In genomic region chr7:129126314-129126713, GRCh38 we compare ENCODE assay signal across 30 cellular contexts.
"Had no signal": no experiment of that assay in that cellular context is flagged by ENCODE, and none has a peak within 500 bp of the region (broad histone marks: within the 10 kb centered on the region; RNA-seq: fewer than 3 reads in every experiment).

No MANE protein-coding gene starts in this region.

- H3K4me1 ChIP-seq: ascending aorta, breast epithelium had no signal

- H3K36me3 ChIP-seq: ascending aorta, breast epithelium had no signal

- ATAC-seq: activated CD4-positive, alpha-beta T cell treated with anti-CD3 and anti-CD28 coated beads for 36 hours; activated CD4-positive, CD25-positive, alpha-beta regulatory T cell treated with anti-CD3 and anti-CD28 coated beads, Interleukin-2, amount 50 U/mL, for 24 hours; activated CD8-positive, alpha-beta T cell treated with anti-CD3 and anti-CD28 coated beads, Interleukin-2, amount 10 ng/mL, durations not matched to agents 7 days and 5 days had no signal

- H3K27ac Mint-ChIP-seq: activated CD4-positive, alpha-beta T cell treated with anti-CD3 and anti-CD28 coated beads for 36 hours; activated CD4-positive, alpha-beta T cell treated with anti-CD3 and anti-CD28 coated beads, Interleukin-2, amount 10 ng/mL, durations not matched to agents 7 days and 5 days; activated CD8-positive, alpha-beta T cell treated with anti-CD3 and anti-CD28 coated beads, Interleukin-2, amount 10 ng/mL, durations not matched to agents 7 days and 5 days; activated naive CD4-positive, alpha-beta T cell treated with anti-CD3 and anti-CD28 coated beads, Interleukin-2, amount 50 U/mL, for 24 hours; activated naive CD8-positive, alpha-beta T cell treated with anti-CD3 and anti-CD28 coated beads, Interleukin-2, amount 10 ng/mL, durations not matched to agents 7 days and 5 days; activated T-cell treated with anti-CD3 and anti-CD28 coated beads, Interleukin-2, amount 50 U/mL, for 24 hours; activated T-helper 2 cell treated with anti-CD3 and anti-CD28 coated beads, Interferon-gamma antibody, Interleukin-2, Interleukin-4, amounts not matched to agents 10 μg/mL and 5 μg/mL and 100 μg/mL, durations not matched to agents 14 hours and 24 hours and 36 hours had no signal

- H3K9me3 ChIP-seq: ascending aorta had no signal

- H3K4me3 ChIP-seq: ascending aorta, breast epithelium, K562, PC-9 had no signal

- H3K27ac ChIP-seq: ascending aorta, breast epithelium, PC-9 had no signal

- H3K27me3 ChIP-seq: ascending aorta, breast epithelium had no signal

- H3K4me3 Mint-ChIP-seq: activated CD4-positive, alpha-beta T cell treated with anti-CD3 and anti-CD28 coated beads for 36 hours; activated CD4-positive, alpha-beta T cell treated with anti-CD3 and anti-CD28 coated beads, Interleukin-2, amount 10 ng/mL, durations not matched to agents 7 days and 5 days; activated CD8-positive, alpha-beta T cell treated with anti-CD3 and anti-CD28 coated beads, Interleukin-2, amount 10 ng/mL, durations not matched to agents 7 days and 5 days; activated naive CD4-positive, alpha-beta T cell treated with anti-CD3 and anti-CD28 coated beads, Interleukin-2, amount 50 U/mL, for 24 hours; activated naive CD8-positive, alpha-beta T cell treated with anti-CD3 and anti-CD28 coated beads, Interleukin-2, amount 10 ng/mL, durations not matched to agents 7 days and 5 days; activated T-cell treated with anti-CD3 and anti-CD28 coated beads, Interleukin-2, amount 50 U/mL, for 24 hours had no signal

- DNase-seq: activated CD4-positive, alpha-beta T cell treated with anti-CD3 and anti-CD28 coated beads for 36 hours; activated CD4-positive, alpha-beta T cell treated with anti-CD3 and anti-CD28 coated beads, Interleukin-2, amount 10 ng/mL, durations not matched to agents 7 days and 5 days; activated CD4-positive, alpha-beta T cell treated with anti-CD3 and anti-CD28 coated beads, Interleukin-2, amount 50 U/mL, for 48 hours; activated CD8-positive, alpha-beta T cell treated with anti-CD3 and anti-CD28 coated beads, Interleukin-2, amount 10 ng/mL, durations not matched to agents 7 days and 5 days; activated gamma-delta T cell; activated naive CD4-positive, alpha-beta T cell treated with Interleukin-2 at 50 U/mL for 16 hours; activated naive CD8-positive, alpha-beta T cell treated with anti-CD3 and anti-CD28 coated beads, Interleukin-2, amount 10 ng/mL, durations not matched to agents 7 days and 5 days; activated T-cell treated with anti-CD3 and anti-CD28 coated beads, Interleukin-2, amount 50 U/mL, for 24 hours; amygdala; NCI-H1092 treated with DMSO at 0.1 percent for 48 hours; NCI-H1417; NCI-H146; NCI-H187; NCI-H2029 treated with DMSO at 0.1 percent for 48 hours; NCI-H2107; NCI-H2171; NCI-H510A; NCI-H526; NCI-H748 treated with DMSO at 0.1 percent for 48 hours; NK-92 treated with Interleukin-12 subunit alpha and Interleukin-12 subunit beta, amount 100 ng/mL, for 24 hours; PC-9; Right ventricle myocardium superior; SW 1271; T1000 had no signal

- H3K27me3 Mint-ChIP-seq: activated naive CD4-positive, alpha-beta T cell treated with anti-CD3 and anti-CD28 coated beads, Interleukin-2, amount 50 U/mL, for 24 hours had no signal
